In genomic region chr10:79149662-79150443, GRCh38 we compare ENCODE assay signal across 8 cellular contexts.
DNase-seq lines count a peak whose midpoint lies in the region; ATAC-seq and TF ChIP-seq lines count a peak whose summit lies in the region.

No MANE protein-coding gene starts in this region.

- WGBS in lung, 2 donors, result 11 to 13% methylated on average over 26 to 27 of the region's 27 CpGs

- no peaks in the 10 kb centered on the region for H3K27me3 ChIP-seq in lung (ENCODE audit: control insufficient read depth, insufficient read depth)

- H3K27ac Mint-ChIP-seq in activated CD4-positive, alpha-beta T cell treated with anti-CD3 and anti-CD28 coated beads for 36 hours, result peak overlapping the region; percentile 51
- H3K27ac Mint-ChIP-seq in T-helper 2 cell treated with Interferon-gamma antibody and Interleukin-4, amounts not matched to agents 5 μg/mL and 100 μg/mL, for 36 hours, result peak overlapping the region; percentile 87
- H3K27ac Mint-ChIP-seq in central memory CD8-positive, alpha-beta T cell (ENCODE audit: low read depth), result peak overlapping the region; percentile 81
- H3K27ac Mint-ChIP-seq in stimulated activated naive CD8-positive, alpha-beta T cell treated with anti-CD3 and anti-CD28 coated beads, Interleukin-15, Interleukin-2, amounts not matched to agents 100 ng/mL and 50 ng/mL, for 24 hours, result peak overlapping the region; percentile 68

- POLR2A ChIA-PET in activated CD4-positive, alpha-beta T cell treated with anti-CD3 and anti-CD28 coated beads for 36 hours (lab: Charles Lee), result interaction anchor here (0.9 kb wide), 1 partner anchor 93 kb away, joined by 3 read pairs; no protein-coding TSS in a partner anchor

- no peak overlapping the region for H3K4me3 Mint-ChIP-seq in activated CD4-positive, alpha-beta T cell treated with anti-CD3 and anti-CD28 coated beads for 36 hours
- H3K4me3 Mint-ChIP-seq in T-helper 2 cell treated with Interferon-gamma antibody and Interleukin-4, amounts not matched to agents 5 μg/mL and 100 μg/mL, for 36 hours, result peak overlapping the region; percentile 65
- peak overlapping the region; percentile 64 for H3K4me3 Mint-ChIP-seq in central memory CD8-positive, alpha-beta T cell
- H3K4me3 Mint-ChIP-seq in stimulated activated naive CD8-positive, alpha-beta T cell treated with anti-CD3 and anti-CD28 coated beads, Interleukin-15, Interleukin-2, amounts not matched to agents 100 ng/mL and 50 ng/mL, for 24 hours, result no peak overlapping the region

- peaks cover 51 to 78% of the 10 kb centered on the region in 2 donors for H3K4me1 ChIP-seq in lung (ENCODE audit: control insufficient read depth in 2 of 2, insufficient read depth in 2 of 2, low read length in 2 of 2)

- ATAC-seq in activated CD4-positive, alpha-beta T cell treated with anti-CD3 and anti-CD28 coated beads for 36 hours, result peak; percentile 82
- peak; percentile 80 for ATAC-seq in HG03354 (IDR thresholded peaks at IDR 0.05; ENCODE audit: poor library complexity, severe bottlenecking, unreplicated experiment)
- ATAC-seq in central memory CD8-positive, alpha-beta T cell (replicated peaks; ENCODE audit: extremely low read depth, poor library complexity, severe bottlenecking), result peak; percentile 67
- ATAC-seq in lung (ENCODE audit: insufficient read depth, low FRiP score), result peak; percentile 76

- no peaks in the 10 kb centered on the region for H3K36me3 ChIP-seq in lung (ENCODE audit: control insufficient read depth in 2 of 2, insufficient read depth in 2 of 2, low read length in 2 of 2)

- H3K9me3 Mint-ChIP-seq in activated CD4-positive, alpha-beta T cell treated with anti-CD3 and anti-CD28 coated beads for 36 hours (ENCODE audit: low read depth), result no peaks in the 10 kb centered on the region
- no peaks in the 10 kb centered on the region for H3K9me3 Mint-ChIP-seq in T-helper 2 cell treated with Interferon-gamma antibody and Interleukin-4, amounts not matched to agents 5 μg/mL and 100 μg/mL, for 36 hours
- no peaks in the 10 kb centered on the region for H3K9me3 Mint-ChIP-seq in central memory CD8-positive, alpha-beta T cell
- no peaks in the 10 kb centered on the region for H3K9me3 Mint-ChIP-seq in stimulated activated naive CD8-positive, alpha-beta T cell treated with anti-CD3 and anti-CD28 coated beads, Interleukin-15, Interleukin-2, amounts not matched to agents 100 ng/mL and 50 ng/mL, for 24 hours

- H3K27ac ChIP-seq in lung (ENCODE audit: low read depth in 1 of 2, low read length in 1 of 2), result peak overlapping the region; percentile 90 to 95

- peaks cover 39% of the 10 kb centered on the region for H3K4me1 Mint-ChIP-seq in activated CD4-positive, alpha-beta T cell treated with anti-CD3 and anti-CD28 coated beads for 36 hours
- H3K4me1 Mint-ChIP-seq in T-helper 2 cell treated with Interferon-gamma antibody and Interleukin-4, amounts not matched to agents 5 μg/mL and 100 μg/mL, for 36 hours (ENCODE audit: low read depth), result peaks cover 39% of the 10 kb centered on the region
- peaks cover 27% of the 10 kb centered on the region for H3K4me1 Mint-ChIP-seq in central memory CD8-positive, alpha-beta T cell
- peaks cover 54% of the 10 kb centered on the region for H3K4me1 Mint-ChIP-seq in stimulated activated naive CD8-positive, alpha-beta T cell treated with anti-CD3 and anti-CD28 coated beads, Interleukin-15, Interleukin-2, amounts not matched to agents 100 ng/mL and 50 ng/mL, for 24 hours (ENCODE audit: low read depth)

- DNase-seq in activated CD4-positive, alpha-beta T cell treated with anti-CD3 and anti-CD28 coated beads for 36 hours, result peak; percentile 67
- DNase-seq in activated CD4-positive, alpha-beta T cell treated with anti-CD3 and anti-CD28 coated beads for 1 hour, result no peak
- DNase-seq in T-helper 2 cell treated with Interferon-gamma antibody and Interleukin-4, amounts not matched to agents 5 μg/mL and 100 μg/mL, for 36 hours (ENCODE audit: low spot score), result peak; percentile 30
- DNase-seq in central memory CD8-positive, alpha-beta T cell (ENCODE audit: low spot score in 2 of 2), result peak in 1 of 2 donors; percentile 16
- peak; percentile 86 for DNase-seq in lung (ENCODE audit: low spot score)
- no peak for DNase-seq in central memory CD4-positive, alpha-beta T cell

- H3K9me3 ChIP-seq in lung (ENCODE audit: control insufficient read depth in 2 of 2, insufficient read depth in 1 of 2, low read length in 1 of 2), result no peaks in the 10 kb centered on the region

- no peaks in the 10 kb centered on the region for H3K36me3 Mint-ChIP-seq in activated CD4-positive, alpha-beta T cell treated with anti-CD3 and anti-CD28 coated beads for 36 hours (ENCODE audit: low read depth)
- H3K36me3 Mint-ChIP-seq in T-helper 2 cell treated with Interferon-gamma antibody and Interleukin-4, amounts not matched to agents 5 μg/mL and 100 μg/mL, for 36 hours (ENCODE audit: low read depth), result peaks cover under 1% of the 10 kb centered on the region
- H3K36me3 Mint-ChIP-seq in central memory CD8-positive, alpha-beta T cell (ENCODE audit: insufficient read depth), result no peaks in the 10 kb centered on the region
- H3K36me3 Mint-ChIP-seq in stimulated activated naive CD8-positive, alpha-beta T cell treated with anti-CD3 and anti-CD28 coated beads, Interleukin-15, Interleukin-2, amounts not matched to agents 100 ng/mL and 50 ng/mL, for 24 hours (ENCODE audit: low read depth), result no peaks in the 10 kb centered on the region

- H3K27me3 Mint-ChIP-seq in activated CD4-positive, alpha-beta T cell treated with anti-CD3 and anti-CD28 coated beads for 36 hours, result no peaks in the 10 kb centered on the region
- no peaks in the 10 kb centered on the region for H3K27me3 Mint-ChIP-seq in T-helper 2 cell treated with Interferon-gamma antibody and Interleukin-4, amounts not matched to agents 5 μg/mL and 100 μg/mL, for 36 hours (ENCODE audit: low read depth)
- no peaks in the 10 kb centered on the region for H3K27me3 Mint-ChIP-seq in central memory CD8-positive, alpha-beta T cell
- no peaks in the 10 kb centered on the region for H3K27me3 Mint-ChIP-seq in stimulated activated naive CD8-positive, alpha-beta T cell treated with anti-CD3 and anti-CD28 coated beads, Interleukin-15, Interleukin-2, amounts not matched to agents 100 ng/mL and 50 ng/mL, for 24 hours

- no peak overlapping the region for H3K4me3 ChIP-seq in lung

- CTCF ChIA-PET in activated CD4-positive, alpha-beta T cell treated with anti-CD3 and anti-CD28 coated beads for 36 hours (lab: Charles Lee), result interaction anchor here (0.6 to 1.2 kb wide), 3 partner anchors 45 to 206 kb away, joined by 3 to 5 read pairs (median 3); no protein-coding TSS in a partner anchor

- no peak for TF ChIP-seq CTCF in lung (IDR thresholded peaks at IDR 0.05; ENCODE audit: control extremely low read depth, extremely low read depth)

- intact Hi-C loops in activated CD4-positive, alpha-beta T cell treated with anti-CD3 and anti-CD28 coated beads for 36 hours (cut with DNase I, micrococcal nuclease), result no loop called here

Comparison
In these comparisons a context has a peak if more than half of its experiments do, and no peak if none do; other contexts are left out.
1. DNase-seq: peak in activated CD4-positive, alpha-beta T cell treated with anti-CD3 and anti-CD28 coated beads for 36 hours (single experiment), T-helper 2 cell treated with Interferon-gamma antibody and Interleukin-4, amounts not matched to agents 5 μg/mL and 100 μg/mL, for 36 hours (single experiment) and lung (single experiment); none in activated CD4-positive, alpha-beta T cell treated with anti-CD3 and anti-CD28 coated beads for 1 hour (single experiment) and central memory CD4-positive, alpha-beta T cell (single experiment).
2. H3K4me3 Mint-ChIP-seq: peak in T-helper 2 cell treated with Interferon-gamma antibody and Interleukin-4, amounts not matched to agents 5 μg/mL and 100 μg/mL, for 36 hours (single experiment) and central memory CD8-positive, alpha-beta T cell (single experiment); none in activated CD4-positive, alpha-beta T cell treated with anti-CD3 and anti-CD28 coated beads for 36 hours (single experiment) and stimulated activated naive CD8-positive, alpha-beta T cell treated with anti-CD3 and anti-CD28 coated beads, Interleukin-15, Interleukin-2, amounts not matched to agents 100 ng/mL and 50 ng/mL, for 24 hours (single experiment).
3. Peak in every context shown above with its lines, with median percentiles within 50 percentile points of each other: ATAC-seq and H3K27ac Mint-ChIP-seq.